ENCODE assay signal across 9 cellular contexts in genomic region chr2:230225486-230225885, GRCh38. TPM values are rescaled to one million over a fixed set of nuclear protein-coding genes. Genes with fewer than 3 reads are reported as not detected.
DNase-seq lines count a peak whose midpoint lies in the region; ATAC-seq, FAIRE-seq and TF ChIP-seq lines count a peak whose summit lies in the region.
"Had no signal": no experiment of that assay in that cellular context is flagged by ENCODE, and none has a peak within 500 bp of the region (broad histone marks: within the 10 kb centered on the region; RNA-seq: fewer than 3 reads in every experiment).

Gene SP140 (plus strand): TSS chr2:230225736. CDS start chr2:230225845, 109 bp downstream.

- no peaks in the 10 kb centered on the region for H3K36me3 ChIP-seq in kidney (ENCODE audit: control insufficient read depth in 1 of 2, insufficient read depth in 2 of 2, low read length in 2 of 2)

- no peak within 1 kb of the TSS for H3K9ac ChIP-seq in kidney (ENCODE audit: low read length in 2 of 2)

- FAIRE-seq in kidney (lab: Jason Lieb, UNC) (no peak), urothelium cell line (lab: Jason Lieb, UNC) (no peak)

- H3K4me1 ChIP-seq in kidney (ENCODE audit: control insufficient read depth in 1 of 2, insufficient read depth in 1 of 2, low read depth in 1 of 2, low read length in 2 of 2), result no peaks in the 10 kb centered on the region

- TF ChIP-seq CTCF in kidney (IDR thresholded peaks at IDR 0.05; ENCODE audit: borderline replicate concordance, extremely low read depth, insufficient read depth), result no peak

- no peak within 1 kb of the TSS for H3K27ac ChIP-seq in kidney (ENCODE audit: low read depth in 2 of 2, low read length in 2 of 2)
- H3K27ac ChIP-seq: SK-N-MC had no signal

- DNase-seq in activated CD8-positive, alpha-beta memory T cell treated with anti-CD3 and anti-CD28 coated beads, Interleukin-2, amount 50 U/mL, for 1 hour (ENCODE audit: extremely low read depth), result peak; percentile 59
- DNase-seq in kidney, result peak; percentile 74
- DNase-seq in stimulated activated CD8-positive, alpha-beta memory T cell treated with anti-CD3 and anti-CD28 coated beads, Interleukin-4, amount 100 ng/mL, for 4 hours (ENCODE audit: low read depth in 2 of 2, low spot score in 1 of 2), result peak; percentile 55 to 69
- no peak for DNase-seq in EL
- DNase-seq in urothelium cell line (ENCODE audit: low spot score), result no peak
- DNase-seq in iPS-NIHi11 (ENCODE audit: low spot score), result no peak

- peaks cover 0 to 4% of the 10 kb centered on the region in 2 donors for H3K9me3 ChIP-seq in kidney (ENCODE audit: control insufficient read depth in 1 of 2, low read length in 2 of 2)

- intact Hi-C loops in kidney (cut with DNase I), result no loop called here

- no peak within 1 kb of the TSS for H3K4me3 ChIP-seq in kidney (ENCODE audit: low read length in 2 of 2)
- H3K4me3 ChIP-seq: SK-N-MC had no signal

- peak; percentile 70 for ATAC-seq in GM19351 (IDR thresholded peaks at IDR 0.05; ENCODE audit: unreplicated experiment)
- peak; percentile 77 for ATAC-seq in HG03378 (IDR thresholded peaks at IDR 0.05; ENCODE audit: unreplicated experiment)

RNA-seq across cellular contexts. Expression of gene SP140, which starts in this region (rescaled TPM):
- total RNA-seq in kidney, result 7.3 TPM
- 0.52 TPM for polyA plus RNA-seq in kidney (ENCODE audit: insufficient read depth, low read depth, low replicate concordance)

Comparison
In these comparisons a context has a peak if more than half of its experiments do, and no peak if none do; other contexts are left out.
1. DNase-seq: peak in activated CD8-positive, alpha-beta memory T cell treated with anti-CD3 and anti-CD28 coated beads, Interleukin-2, amount 50 U/mL, for 1 hour (single experiment), kidney (single experiment) and stimulated activated CD8-positive, alpha-beta memory T cell treated with anti-CD3 and anti-CD28 coated beads, Interleukin-4, amount 100 ng/mL, for 4 hours (2 of 2); none in EL (single experiment), urothelium cell line (single experiment) and iPS-NIHi11 (single experiment).